ENCODE assay signal across 1 cellular context in genomic region chr2:15298769-15299168, GRCh38.
TF ChIP-seq lines count a peak whose summit lies in the region.

No MANE protein-coding gene starts in this region.

TF ChIP-seq in WTC11, 78 proteins besides CTCF, POLR2A, EP300 and RAD21 (continued from another document):
- TF ChIP-seq, protein P1, sequence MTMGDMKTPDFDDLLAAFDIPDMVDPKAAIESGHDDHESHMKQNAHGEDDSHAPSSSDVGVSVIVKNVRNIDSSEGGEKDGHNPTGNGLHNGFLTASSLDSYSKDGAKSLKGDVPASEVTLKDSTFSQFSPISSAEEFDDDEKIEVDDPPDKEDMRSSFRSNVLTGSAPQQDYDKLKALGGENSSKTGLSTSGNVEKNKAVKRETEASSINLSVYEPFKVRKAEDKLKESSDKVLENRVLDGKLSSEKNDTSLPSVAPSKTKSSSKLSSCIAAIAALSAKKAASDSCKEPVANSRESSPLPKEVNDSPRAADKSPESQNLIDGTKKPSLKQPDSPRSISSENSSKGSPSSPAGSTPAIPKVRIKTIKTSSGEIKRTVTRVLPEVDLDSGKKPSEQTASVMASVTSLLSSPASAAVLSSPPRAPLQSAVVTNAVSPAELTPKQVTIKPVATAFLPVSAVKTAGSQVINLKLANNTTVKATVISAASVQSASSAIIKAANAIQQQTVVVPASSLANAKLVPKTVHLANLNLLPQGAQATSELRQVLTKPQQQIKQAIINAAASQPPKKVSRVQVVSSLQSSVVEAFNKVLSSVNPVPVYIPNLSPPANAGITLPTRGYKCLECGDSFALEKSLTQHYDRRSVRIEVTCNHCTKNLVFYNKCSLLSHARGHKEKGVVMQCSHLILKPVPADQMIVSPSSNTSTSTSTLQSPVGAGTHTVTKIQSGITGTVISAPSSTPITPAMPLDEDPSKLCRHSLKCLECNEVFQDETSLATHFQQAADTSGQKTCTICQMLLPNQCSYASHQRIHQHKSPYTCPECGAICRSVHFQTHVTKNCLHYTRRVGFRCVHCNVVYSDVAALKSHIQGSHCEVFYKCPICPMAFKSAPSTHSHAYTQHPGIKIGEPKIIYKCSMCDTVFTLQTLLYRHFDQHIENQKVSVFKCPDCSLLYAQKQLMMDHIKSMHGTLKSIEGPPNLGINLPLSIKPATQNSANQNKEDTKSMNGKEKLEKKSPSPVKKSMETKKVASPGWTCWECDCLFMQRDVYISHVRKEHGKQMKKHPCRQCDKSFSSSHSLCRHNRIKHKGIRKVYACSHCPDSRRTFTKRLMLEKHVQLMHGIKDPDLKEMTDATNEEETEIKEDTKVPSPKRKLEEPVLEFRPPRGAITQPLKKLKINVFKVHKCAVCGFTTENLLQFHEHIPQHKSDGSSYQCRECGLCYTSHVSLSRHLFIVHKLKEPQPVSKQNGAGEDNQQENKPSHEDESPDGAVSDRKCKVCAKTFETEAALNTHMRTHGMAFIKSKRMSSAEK (CRISPR knock-in tag; IDR thresholded peaks at IDR 0.05; ENCODE audit: borderline replicate concordance) = no peak
- TF ChIP-seq RORB (CRISPR knock-in tag; IDR thresholded peaks at IDR 0.05) = no peak
- TF ChIP-seq FOXJ3 (CRISPR knock-in tag; IDR thresholded peaks at IDR 0.05; ENCODE audit: borderline replicate concordance) = no peak
- no peak for TF ChIP-seq RELA (CRISPR knock-in tag; IDR thresholded peaks at IDR 0.05; ENCODE audit: borderline replicate concordance)
